Comparison of ENCODE assay signal across 1 cellular context in genomic region chr4:177505171-177505615, GRCh38.
TF ChIP-seq lines count a peak whose summit lies in the region.

No MANE protein-coding gene starts in this region.

TF ChIP-seq in K562, 482 proteins besides CTCF, POLR2A, EP300 and RAD21 (continued from another document):
- TF ChIP-seq, protein P1, sequence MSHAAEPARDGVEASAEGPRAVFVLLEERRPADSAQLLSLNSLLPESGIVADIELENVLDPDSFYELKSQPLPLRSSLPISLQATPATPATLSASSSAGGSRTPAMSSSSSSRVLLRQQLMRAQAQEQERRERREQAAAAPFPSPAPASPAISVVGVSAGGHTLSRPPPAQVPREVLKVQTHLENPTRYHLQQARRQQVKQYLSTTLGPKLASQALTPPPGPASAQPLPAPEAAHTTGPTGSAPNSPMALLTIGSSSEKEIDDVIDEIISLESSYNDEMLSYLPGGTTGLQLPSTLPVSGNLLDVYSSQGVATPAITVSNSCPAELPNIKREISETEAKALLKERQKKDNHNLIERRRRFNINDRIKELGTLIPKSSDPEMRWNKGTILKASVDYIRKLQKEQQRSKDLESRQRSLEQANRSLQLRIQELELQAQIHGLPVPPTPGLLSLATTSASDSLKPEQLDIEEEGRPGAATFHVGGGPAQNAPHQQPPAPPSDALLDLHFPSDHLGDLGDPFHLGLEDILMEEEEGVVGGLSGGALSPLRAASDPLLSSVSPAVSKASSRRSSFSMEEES (CRISPR knock-in tag; IDR thresholded peaks at IDR 0.05) = no peak
- no peak for TF ChIP-seq CEBPG (CRISPR knock-in tag; IDR thresholded peaks at IDR 0.05)
- TF ChIP-seq CEBPG (tag; conservative IDR thresholded peaks at IDR 0.05 in 1 of 2, IDR thresholded peaks at IDR 0.05 in 1 of 2) = no peak
- TF ChIP-seq LEF1 (IDR thresholded peaks at IDR 0.05) = 0 out of 2 replicates have a peak, but pooled peaks have one; percentile 28
